ENCODE assay signal across 13 cellular contexts in genomic region chr11:19027829-19028595, GRCh38. TPM values are rescaled to one million over a fixed set of nuclear protein-coding genes. Genes with fewer than 3 reads are reported as not detected.
DNase-seq lines count a peak whose midpoint lies in the region; ATAC-seq lines count a peak whose summit lies in the region.
"Had no signal": no experiment of that assay in that cellular context is flagged by ENCODE, and none has a peak within 500 bp of the region (broad histone marks: within the 10 kb centered on the region; RNA-seq: fewer than 3 reads in every experiment).

No MANE protein-coding gene starts in this region.

- DNase-seq in HCEC 1CT (peak; percentile 84), SJSA1 (ENCODE audit: low read depth in 1 of 2, low spot score in 2 of 2) (peak; percentile 16 to 38), fibroblast of peridontal ligament (ENCODE audit: extremely low read depth) (peak; percentile 4), superior temporal gyrus (ENCODE audit: extremely low spot score) (no peak), NCI-H1930 (lab: John Stamatoyannopoulos, UW) (no peak)
- DNase-seq: anterior cingulate cortex, NCI-H446 treated with DMSO at 0.1 percent for 48 hours had no signal

- H3K36me3 ChIP-seq in ACC112 (ENCODE audit: insufficient read depth, low read length) (no peaks in the 10 kb centered on the region), SJSA1 (no peaks in the 10 kb centered on the region)

- ATAC-seq in GM18861 (IDR thresholded peaks at IDR 0.05; ENCODE audit: unreplicated experiment) (no peak), GM21367 (IDR thresholded peaks at IDR 0.05; ENCODE audit: unreplicated experiment) (no peak)

- H3K27me3 ChIP-seq in ACC112 (ENCODE audit: insufficient read depth, low read length) (peaks cover 65% of the 10 kb centered on the region), SJSA1 (replicated peaks) (no peaks in the 10 kb centered on the region)

- H2AFZ ChIP-seq in ACC112 (ENCODE audit: low read length, unreplicated experiment), result no peak overlapping the region

- no peaks in the 10 kb centered on the region for H3K79me2 ChIP-seq in ACC112 (ENCODE audit: control insufficient read depth, insufficient read depth, low read length, unreplicated experiment)

- H3K27ac ChIP-seq in ACC112 (ENCODE audit: low read depth, low read length), result peak overlapping the region; percentile 73
- no peak overlapping the region for H3K27ac ChIP-seq in SJSA1
- H3K27ac ChIP-seq: C4-2B had no signal

- H3K4me3 ChIP-seq in ACC112 (ENCODE audit: low read depth, low read length) (no peak overlapping the region), SJSA1 (no peak overlapping the region)

- H3K9me3 ChIP-seq in SJSA1 (replicated peaks), result no peaks in the 10 kb centered on the region

- H3K4me1 ChIP-seq in ACC112 (ENCODE audit: control insufficient read depth, insufficient read depth, low read length, unreplicated experiment) (peaks cover 3% of the 10 kb centered on the region), SJSA1 (replicated peaks) (no peaks in the 10 kb centered on the region)

RNA-seq across cellular contexts. Expression of gene MRGPRX2, which starts 32.5 kb away (rescaled TPM):
- not detected in 2 replicates for total RNA-seq in SJSA1 (2014; rRNA removed; shearing (Covaris generic))
- total RNA-seq: glomerular endothelial cell, urinary bladder had no signal

Comparison
In these comparisons a context has a peak if more than half of its experiments do, and no peak if none do; other contexts are left out.
1. DNase-seq: peak in HCEC 1CT (single experiment), SJSA1 (2 of 2) and fibroblast of peridontal ligament (single experiment); none in superior temporal gyrus (single experiment) and NCI-H1930 (0 of 2).